ENCODE assay signal across 17 cellular contexts in the genomic region with DNA sequence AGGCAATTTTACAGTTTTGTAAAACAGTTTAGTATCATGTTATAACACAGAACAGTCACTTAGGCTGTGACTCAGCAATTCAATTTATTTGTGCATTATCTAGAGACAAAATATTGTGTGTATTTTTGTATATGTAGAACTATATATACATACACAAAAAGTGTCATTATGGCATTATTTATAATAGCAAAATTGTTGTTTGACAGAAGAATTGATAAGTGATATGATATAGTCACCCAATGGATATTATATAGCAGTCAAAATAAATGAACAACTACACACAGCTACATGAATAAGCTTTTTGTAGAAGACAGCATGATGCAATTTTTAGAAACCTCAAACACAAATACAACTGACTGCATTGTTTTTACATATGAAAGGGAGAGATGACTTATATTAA.
DNase-seq lines count a peak whose midpoint lies in the region; ATAC-seq and TF ChIP-seq lines count a peak whose summit lies in the region.
"Had no signal": no experiment of that assay in that cellular context is flagged by ENCODE, and none has a peak within 500 bp of the region (broad histone marks: within the 10 kb centered on the region; RNA-seq: fewer than 3 reads in every experiment).

No MANE protein-coding gene starts in this region.

- H3K4me3 ChIP-seq in A673 (ENCODE audit: low read depth, low read length, poor library complexity, severe bottlenecking) (no peak overlapping the region), HCT116 (replicated peaks in 1 of 2; ENCODE audit: low read depth in 1 of 2, low read length in 2 of 2) (no peak overlapping the region)
- H3K4me3 ChIP-seq: neural progenitor cell, thoracic aorta had no signal

- no peak overlapping the region for H3K9ac ChIP-seq in HCT116 (ENCODE audit: low read length)
- H3K9ac ChIP-seq: neural progenitor cell had no signal

- H3K27me3 ChIP-seq in A673 (replicated peaks; ENCODE audit: insufficient read depth, low read depth, low read length, poor library complexity) = no peaks in the 10 kb centered on the region
- no peaks in the 10 kb centered on the region for H3K27me3 ChIP-seq in HCT116 (ENCODE audit: insufficient read depth, low read length)
- H3K27me3 ChIP-seq: neural progenitor cell had no signal

- H3K79me2 ChIP-seq in HCT116 (ENCODE audit: insufficient read depth, low read length) = no peaks in the 10 kb centered on the region

- peaks cover 6% of the 10 kb centered on the region for H3K4me1 ChIP-seq in A673 (ENCODE audit: insufficient read depth, low read length, poor library complexity, severe bottlenecking)
- no peaks in the 10 kb centered on the region for H3K4me1 ChIP-seq in HCT116 (ENCODE audit: control insufficient read depth in 1 of 2, insufficient read depth in 2 of 2, low read length in 2 of 2)
- H3K4me1 ChIP-seq: neural progenitor cell had no signal

- intact Hi-C loops in A673 (cut with micrococcal nuclease; ENCODE audit: unreplicated experiment) = loop anchor here (10.0 kb wide), 2 partner anchors 144 to 364 kb away; no protein-coding TSS in a partner anchor
- intact Hi-C loops in HCT116 (cut with micrococcal nuclease) = no loop called here

- TF ChIP-seq CTCF in A673 (conservative IDR thresholded peaks at IDR 0.05; ENCODE audit: low read depth, low read length) (no peak), HCT116 (IDR thresholded peaks at IDR 0.05 in 2 of 3, conservative IDR thresholded peaks at IDR 0.05 in 1 of 3; ENCODE audit: borderline replicate concordance in 1 of 3, insufficient read depth in 1 of 3, low read depth in 2 of 3, low read length in 2 of 3) (no peak)

- BruUV-seq in A673 (replicated peaks; lab: Mats Ljungman, UMichigan) = no TSS peak
- no TSS peak for BruUV-seq in HCT116 (replicated peaks; lab: Mats Ljungman, UMichigan)

- no peak overlapping the region for H3K4me2 ChIP-seq in HCT116 (ENCODE audit: low read length)
- H3K4me2 ChIP-seq: neural progenitor cell had no signal

- H3K27ac ChIP-seq in A673 (ENCODE audit: low read depth, low read length, poor library complexity, severe bottlenecking) (peak overlapping the region; percentile 0), HCT116 (ENCODE audit: low read depth, low read length) (no peak overlapping the region)
- H3K27ac ChIP-seq: neural progenitor cell, thoracic aorta had no signal

- ATAC-seq in HCT116 (no peak), HG02759 (IDR thresholded peaks at IDR 0.05; ENCODE audit: unreplicated experiment) (no peak), HG03196 (IDR thresholded peaks at IDR 0.05; ENCODE audit: unreplicated experiment) (no peak)
- ATAC-seq: stimulated activated naive B cell treated with anti-CD40 and anti-IgM and Interleukin-4, amounts not matched to agents 10 μg/mL and 1 μg/mL and 100 μg/mL, for 72 hours had no signal

- RAD21 ChIA-PET in HCT116 (lab: Charles Lee; ENCODE audit: low non-redundant PET in 1 of 2, low total read pairs in 2 of 2, uncharacterized antibody in 2 of 2, unreplicated experiment in 2 of 2) = no interaction called here

- no peak overlapping the region for H2AFZ ChIP-seq in HCT116 (ENCODE audit: low read depth, low read length, poor library complexity, severe bottlenecking)
- H2AFZ ChIP-seq: neural progenitor cell had no signal

- no peak for TF ChIP-seq RAD21 in HCT116 (IDR thresholded peaks at IDR 0.05; ENCODE audit: low read depth)

- POLR2A ChIA-PET in A673 (lab: Charles Lee; ENCODE audit: low non-redundant PET) = interaction anchor here (0.7 kb wide), 1 partner anchor 1202 kb away, joined by 4 read pairs; no protein-coding TSS in a partner anchor
- POLR2A ChIA-PET in HCT116 (lab: Charles Lee) = no interaction called here

- H3K36me3 ChIP-seq in A673 (ENCODE audit: insufficient read depth, low read length, poor library complexity, severe bottlenecking) (no peaks in the 10 kb centered on the region), HCT116 (ENCODE audit: control insufficient read depth in 1 of 2, insufficient read depth in 2 of 2, low read length in 2 of 2) (no peaks in the 10 kb centered on the region)
- H3K36me3 ChIP-seq: neural progenitor cell, thoracic aorta had no signal

- CTCF ChIA-PET in A673 (lab: Charles Lee) (no interaction called here), HCT116 (lab: Charles Lee) (no interaction called here)

- H4K20me1 ChIP-seq in HCT116 (ENCODE audit: insufficient read depth) = no peaks in the 10 kb centered on the region

- no peaks in the 10 kb centered on the region for H3K9me2 ChIP-seq in HCT116 (ENCODE audit: insufficient read depth)

- DNase-seq in A673 (ENCODE audit: low spot score) = no peak
- no peak for DNase-seq in HCT116 (ENCODE audit: low read depth, low spot score)
- peak; percentile 2 for DNase-seq in amniotic epithelial cell (ENCODE audit: low read depth)
- peak; percentile 59 for DNase-seq in fibroblast of peridontal ligament (ENCODE audit: extremely low read depth)
- DNase-seq in 8988T = no peak
- no peak for DNase-seq in NCI-H510A treated with DMSO at 0.1 percent for 48 hours (lab: John Stamatoyannopoulos, UW)
- DNase-seq: activated CD4-positive, CD25-positive, alpha-beta regulatory T cell; activated CD8-positive, alpha-beta memory T cell treated with anti-CD3 and anti-CD28 coated beads for 24 hours; head of caudate nucleus; NCI-H1105 treated with DMSO at 0.1 percent for 48 hours; NCI-H2107; NCI-H526 treated with DMSO at 0.1 percent for 48 hours; stimulated activated naive B cell treated with anti-CD40 and anti-IgM and Interleukin-4, amounts not matched to agents 10 μg/mL and 1 μg/mL and 100 μg/mL, for 72 hours had no signal

- TF ChIP-seq POLR2A in HCT116 (IDR thresholded peaks at IDR 0.05; ENCODE audit: borderline replicate concordance, extremely low read depth, insufficient read depth, insufficient read length) = no peak

- H3K9me3 ChIP-seq in A673 (ENCODE audit: low read depth, low read length, poor library complexity, severe bottlenecking) (no peaks in the 10 kb centered on the region), HCT116 (ENCODE audit: control insufficient read depth in 1 of 2, insufficient read depth in 1 of 2, low read depth in 1 of 2, low read length in 2 of 2) (no peaks in the 10 kb centered on the region)
- H3K9me3 ChIP-seq: thoracic aorta had no signal

TF ChIP-seq in HCT116, 20 proteins besides CTCF, POLR2A, EP300 and RAD21:
- TF ChIP-seq CEBPB (IDR thresholded peaks at IDR 0.05; ENCODE audit: low read depth) (0 out of 2 replicates have a peak, but pooled peaks have one; percentile 29), EZH2phosphoT487 (IDR thresholded peaks at IDR 0.05; ENCODE audit: borderline replicate concordance) (no peak), TCF7L2 (IDR thresholded peaks at IDR 0.05; ENCODE audit: borderline replicate concordance, extremely low read depth, insufficient read depth, insufficient read length) (no peak), POLR2AphosphoS5 (IDR thresholded peaks at IDR 0.05; ENCODE audit: low read depth, low read length) (no peak), JUND (IDR thresholded peaks at IDR 0.05) (no peak)

Comparison
In these comparisons a context has a peak if more than half of its experiments do, and no peak if none do; other contexts are left out.
1. DNase-seq: peak in amniotic epithelial cell (single experiment) and fibroblast of peridontal ligament (single experiment); none in A673 (single experiment), HCT116 (single experiment), 8988T (single experiment) and NCI-H510A treated with DMSO at 0.1 percent for 48 hours (single experiment).